22 cellular contexts compared by ENCODE assay signal in genomic region chr3:189500798-189501495, GRCh38.
A peak's percentile ranks its signal among the peaks of the same experiment; 100 is the strongest.
DNase-seq lines count a peak whose midpoint lies in the region; ATAC-seq, FAIRE-seq and TF ChIP-seq lines count a peak whose summit lies in the region.
"Had no signal": no experiment of that assay in that cellular context is flagged by ENCODE, and none has a peak within 500 bp of the region (broad histone marks: within the 10 kb centered on the region; RNA-seq: fewer than 3 reads in every experiment).

No MANE protein-coding gene starts in this region.

- POLR2A ChIA-PET in MCF 10A (lab: Yijun Ruan, JAX), result interaction anchor here (1.4 kb wide), 1 partner anchor 12 kb away, joined by 3 read pairs; no protein-coding TSS in a partner anchor

- peak; percentile 57 for FAIRE-seq in H54 (lab: Jason Lieb, UNC)
- FAIRE-seq: D721Med had no signal

- no peak overlapping the region for H3K4me2 ChIP-seq in mammary epithelial cell (ENCODE audit: insufficient read depth, low read depth, low read length)
- H3K4me2 ChIP-seq: BLaER1 had no signal

- BruUV-seq in MCF 10A (replicated peaks; lab: Mats Ljungman, UMichigan) (no TSS peak), mammary epithelial cell (replicated peaks; lab: Mats Ljungman, UMichigan) (no TSS peak)

- H3K4me3 ChIP-seq in mammary epithelial cell (replicated peaks in 1 of 3; ENCODE audit: insufficient read depth in 1 of 3, low read depth in 2 of 3, low read length in 3 of 3) (no peak overlapping the region), skeletal muscle tissue (ENCODE audit: low read length in 3 of 3) (no peak overlapping the region)
- H3K4me3 ChIP-seq: BLaER1 had no signal

- TF ChIP-seq CTCF in MCF 10A (IDR thresholded peaks at IDR 0.05; ENCODE audit: unreplicated experiment) (no peak), mammary epithelial cell (conservative IDR thresholded peaks at IDR 0.05 in 1 of 2, IDR thresholded peaks at IDR 0.05 in 1 of 2; ENCODE audit: extremely low read depth in 1 of 2, insufficient read depth in 1 of 2, low read depth in 1 of 2, low read length in 2 of 2) (no peak)

- intact Hi-C loops in MCF 10A (cut with micrococcal nuclease) (no loop called here), mammary epithelial cell (cut with micrococcal nuclease) (no loop called here)

- no peak overlapping the region for H3K4me3 Mint-ChIP-seq in MCF 10A (ENCODE audit: unreplicated experiment)
- H3K4me3 Mint-ChIP-seq: H9 had no signal

- CTCF ChIA-PET in MCF 10A (lab: Yijun Ruan, JAX), result no interaction called here
- CTCF ChIA-PET in mammary epithelial cell (lab: Charles Lee; ENCODE audit: low non-redundant PET), result no interaction called here

- peaks cover 8% of the 10 kb centered on the region for H3K9me3 Mint-ChIP-seq in MCF 10A (ENCODE audit: unreplicated experiment)
- H3K9me3 Mint-ChIP-seq: H9 had no signal

- peak overlapping the region; percentile 49 for H3K27ac Mint-ChIP-seq in MCF 10A (ENCODE audit: low read depth, unreplicated experiment)
- H3K27ac Mint-ChIP-seq: H9 had no signal

- H3K4me1 Mint-ChIP-seq in MCF 10A (ENCODE audit: insufficient read depth, unreplicated experiment), result peaks cover 6% of the 10 kb centered on the region
- H3K4me1 Mint-ChIP-seq: H9 had no signal

- no peaks in the 10 kb centered on the region for H3K27me3 ChIP-seq in mammary epithelial cell (ENCODE audit: insufficient read depth, low read length)
- H3K27me3 ChIP-seq in skeletal muscle tissue (ENCODE audit: control insufficient read depth in 3 of 3, insufficient read depth in 3 of 3, low read length in 3 of 3), result no peaks in the 10 kb centered on the region
- H3K27me3 ChIP-seq: BLaER1 had no signal

- TF ChIP-seq POLR2A in H54 (IDR thresholded peaks at IDR 0.05; ENCODE audit: low read depth, low read length), result no peak

- H3K9me3 ChIP-seq in mammary epithelial cell (replicated peaks; ENCODE audit: insufficient read depth, low read length) (no peaks in the 10 kb centered on the region), skeletal muscle tissue (ENCODE audit: control insufficient read depth in 3 of 3, low read length in 3 of 3) (no peaks in the 10 kb centered on the region)

- no peak overlapping the region for H3K9ac ChIP-seq in mammary epithelial cell (ENCODE audit: insufficient read depth, low read length)
- H3K9ac ChIP-seq in skeletal muscle tissue (ENCODE audit: low read depth in 1 of 3, low read length in 3 of 3), result no peak overlapping the region
- H3K9ac ChIP-seq: BLaER1, KMS-11 had no signal

- H3K36me3 Mint-ChIP-seq in MCF 10A (ENCODE audit: insufficient read depth, unreplicated experiment), result no peaks in the 10 kb centered on the region

- peak; percentile 18 for ATAC-seq in left lobe of liver
- ATAC-seq: PC-3 had no signal

- H4K20me1 ChIP-seq in mammary epithelial cell (ENCODE audit: insufficient read depth, low read length), result no peaks in the 10 kb centered on the region
- H4K20me1 ChIP-seq: BLaER1 had no signal

- in situ Hi-C loops in mammary epithelial cell (cut with MboI; ENCODE audit: low sequenced_read_pairs in 2 of 2), result no loop called here

- no peaks in the 10 kb centered on the region for H3K79me2 ChIP-seq in mammary epithelial cell (ENCODE audit: insufficient read depth, low read length)

- H2AFZ ChIP-seq in mammary epithelial cell (ENCODE audit: low read depth, low read length), result no peak overlapping the region

- H3K27me3 Mint-ChIP-seq in MCF 10A (ENCODE audit: insufficient read depth, unreplicated experiment), result no peaks in the 10 kb centered on the region

- no peak overlapping the region for H3K27ac ChIP-seq in mammary epithelial cell (ENCODE audit: insufficient read depth, low read depth, low read length)
- H3K27ac ChIP-seq in skeletal muscle tissue (ENCODE audit: low read depth, low read length), result peak overlapping the region; percentile 23
- H3K27ac ChIP-seq: BLaER1, HL-60, KMS-11 had no signal

- H3K36me3 ChIP-seq in mammary epithelial cell (ENCODE audit: insufficient read depth, low read length) (no peaks in the 10 kb centered on the region), skeletal muscle tissue (ENCODE audit: control insufficient read depth in 3 of 3, insufficient read depth in 3 of 3, low read length in 3 of 3) (no peaks in the 10 kb centered on the region)
- H3K36me3 ChIP-seq: BLaER1 had no signal

- dilution Hi-C loops in mammary epithelial cell (cut with HindIII; ENCODE audit: low sequenced_read_pairs), result no loop called here

- H3K4me1 ChIP-seq in mammary epithelial cell (ENCODE audit: insufficient read depth, low read length) (no peaks in the 10 kb centered on the region), skeletal muscle tissue (ENCODE audit: control insufficient read depth in 3 of 3, insufficient read depth in 3 of 3, low read length in 3 of 3) (no peaks in the 10 kb centered on the region)
- H3K4me1 ChIP-seq: BLaER1 had no signal

- DNase-seq in MCF 10A (ENCODE audit: unreplicated experiment) (no peak), mammary epithelial cell (no peak), H54 (ENCODE audit: insufficient read length, low spot score) (no peak), left lobe of liver (ENCODE audit: low spot score) (no peak), activated T-cell treated with anti-CD3 and anti-CD28 coated beads for 4 hours (no peak), DMS79 treated with DMSO at 0.1 percent for 48 hours (lab: John Stamatoyannopoulos, UW) (no peak)
- DNase-seq: ACHN, DMS53, H9, NCI-H1417, NCI-H1694 treated with DMSO at 0.1 percent for 48 hours, NCI-H2081 treated with DMSO at 0.1 percent for 48 hours, NCI-H2171 treated with DMSO at 0.1 percent for 48 hours, NCI-H524 treated with DMSO at 0.1 percent for 48 hours, PC-3, SHP77, SW 1271 had no signal

- WGBS in mammary epithelial cell (ENCODE audit: low coverage, missing lambda C conversion rate), result 98% methylated on average over 3 of the region's 3 CpGs
